ENCODE assay signal across 18 cellular contexts in genomic region chr1:209546390-209547080, GRCh38. TPM values are rescaled to one million over a fixed set of nuclear protein-coding genes. Genes with fewer than 3 reads are reported as not detected.
DNase-seq lines count a peak whose midpoint lies in the region; ATAC-seq and TF ChIP-seq lines count a peak whose summit lies in the region.
"Had no signal": no experiment of that assay in that cellular context is flagged by ENCODE, and none has a peak within 500 bp of the region (broad histone marks: within the 10 kb centered on the region; RNA-seq: fewer than 3 reads in every experiment).

No MANE protein-coding gene starts in this region.

- ATAC-seq in HG03439 (IDR thresholded peaks at IDR 0.05; ENCODE audit: unreplicated experiment) (no peak), GM18519 (IDR thresholded peaks at IDR 0.05; ENCODE audit: low FRiP score, unreplicated experiment) (no peak)
- ATAC-seq: A549, Right ventricle myocardium inferior had no signal

- no peak overlapping the region for H3K4me2 ChIP-seq in neural cell (ENCODE audit: low read length)
- H3K4me2 ChIP-seq: A549, KMS-11 had no signal

- TF ChIP-seq EP300 in neural cell (conservative IDR thresholded peaks at IDR 0.05; ENCODE audit: poor library complexity, severe bottlenecking): no peak

- no peaks in the 10 kb centered on the region for H3K9me3 ChIP-seq in neural cell (ENCODE audit: low read length)
- H3K9me3 ChIP-seq: A549 had no signal

- H3K9me2 ChIP-seq in neural cell (ENCODE audit: insufficient read depth, low read length): no peaks in the 10 kb centered on the region

- no peak overlapping the region for H3K9ac ChIP-seq in neural cell (ENCODE audit: low read length)
- H3K9ac ChIP-seq: KMS-11 had no signal

- no peak overlapping the region for H3K4me3 ChIP-seq in choroid plexus epithelial cell (ENCODE audit: low read depth, low read length)
- no peak overlapping the region for H3K4me3 ChIP-seq in neural cell (ENCODE audit: low read length)
- H3K4me3 ChIP-seq: A549 had no signal

- TF ChIP-seq CTCF in choroid plexus epithelial cell (conservative IDR thresholded peaks at IDR 0.05; ENCODE audit: low read depth, low read length) (no peak), neural cell (IDR thresholded peaks at IDR 0.05; ENCODE audit: poor library complexity, severe bottlenecking) (no peak)

- DNase-seq in Ammon's horn (ENCODE audit: low spot score) (peak; percentile 36), NCI-H446 (lab: John Stamatoyannopoulos, UW) (peak; percentile 90 to 94), choroid plexus epithelial cell (ENCODE audit: low read depth) (peak; percentile 71), mucosa of gallbladder (ENCODE audit: low spot score) (no peak)
- DNase-seq: C1 segment of cervical spinal cord; CD8-positive, alpha-beta memory T cell; NCI-H1417; NCI-H187 treated with DMSO at 0.1 percent for 48 hours; NCI-H226 had no signal

- TF ChIP-seq RAD21 in neural cell (conservative IDR thresholded peaks at IDR 0.05): no peak

- H3K27me3 ChIP-seq in neural cell (ENCODE audit: insufficient read depth, low read depth, low read length): no peaks in the 10 kb centered on the region

- no peaks in the 10 kb centered on the region for H3F3A ChIP-seq in neural cell (ENCODE audit: insufficient read depth, low read length, poor library complexity, severe bottlenecking)

- H3K79me2 ChIP-seq in neural cell (replicated peaks; ENCODE audit: insufficient read depth, low read length): no peaks in the 10 kb centered on the region

- H2AFZ ChIP-seq in neural cell (ENCODE audit: low read depth, low read length): no peak overlapping the region

- H4K20me1 ChIP-seq in neural cell (ENCODE audit: insufficient read depth): no peaks in the 10 kb centered on the region

- H3K36me3 ChIP-seq in neural cell (ENCODE audit: insufficient read depth, low read length): no peaks in the 10 kb centered on the region

- H3K27ac ChIP-seq in neural cell (ENCODE audit: low read length): no peak overlapping the region
- H3K27ac ChIP-seq: A549, KMS-11 had no signal

TF ChIP-seq in neural cell, 6 proteins besides CTCF, POLR2A, EP300 and RAD21:
- peak; percentile 13 for TF ChIP-seq POLR2AphosphoS5 (IDR thresholded peaks at IDR 0.05)
- TF ChIP-seq MXI1 (conservative IDR thresholded peaks at IDR 0.05; ENCODE audit: poor library complexity, severe bottlenecking): no peak

RNA-seq across cellular contexts. Expression of gene CAMK1G, which starts 37.0 kb away (rescaled TPM):
- polyA plus RNA-seq in neural cell: 3.0 and 6.1 TPM in 2 replicates
- polyA minus RNA-seq in neural cell: 6.6 and 8.0 TPM in 2 replicates
- 0.12 TPM for total RNA-seq in mucosa of gallbladder
- total RNA-seq: CD8-positive, alpha-beta memory T cell; H4; HT-29; OCI-LY7; Right ventricle myocardium inferior had no signal
- polyA plus RNA-seq: CD8-positive, alpha-beta memory T cell had no signal
